ENCODE assay signal across 1 cellular context in the genomic region with DNA sequence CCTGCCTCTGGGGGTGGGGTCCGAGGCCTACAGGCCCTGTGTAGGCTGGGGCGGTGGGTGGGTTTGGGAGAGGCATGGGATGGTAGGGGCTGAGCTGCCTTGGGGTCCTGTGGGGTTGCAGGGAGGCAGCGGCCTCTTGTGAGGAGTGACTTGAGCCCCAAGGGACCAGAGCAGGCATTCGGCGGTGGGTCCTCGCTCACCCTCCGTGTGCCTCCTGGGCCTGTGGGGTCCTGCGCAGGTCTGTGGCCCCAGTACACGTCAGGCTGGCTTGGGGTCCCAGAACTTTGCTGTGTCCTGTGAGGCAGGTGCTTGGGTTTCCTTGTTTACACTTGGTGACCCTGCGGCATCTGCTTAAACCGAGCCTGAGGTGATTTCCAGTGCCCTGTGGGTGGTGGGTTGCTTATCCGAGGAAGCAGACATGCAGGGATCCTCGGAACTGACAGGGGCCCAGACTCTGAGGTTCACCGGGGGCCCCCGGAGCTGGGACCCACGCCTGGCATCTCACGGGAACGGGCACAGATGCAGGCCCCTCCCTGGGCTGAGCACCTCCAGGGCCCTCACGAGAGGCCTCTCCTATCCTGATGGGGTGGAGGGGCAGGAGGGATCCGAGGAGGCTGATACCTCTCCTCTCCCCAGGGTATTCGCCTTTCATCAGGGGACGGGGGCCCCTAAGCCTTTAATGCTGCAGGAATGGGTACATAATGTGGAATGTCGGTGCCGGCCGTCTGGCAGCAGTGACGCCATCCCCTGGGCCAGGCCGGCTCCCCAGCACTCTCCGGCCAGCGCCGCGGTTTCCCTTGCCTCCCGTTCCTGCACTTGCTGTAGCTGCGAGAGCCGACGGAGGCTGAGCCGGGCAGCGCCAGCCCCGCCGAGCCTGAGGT.
TF ChIP-seq lines count a peak whose summit lies in the region.

No MANE protein-coding gene starts in this region.

TF ChIP-seq in WTC11, 78 proteins besides CTCF, POLR2A, EP300 and RAD21 (continued from another document):
- TF ChIP-seq, protein P1, sequence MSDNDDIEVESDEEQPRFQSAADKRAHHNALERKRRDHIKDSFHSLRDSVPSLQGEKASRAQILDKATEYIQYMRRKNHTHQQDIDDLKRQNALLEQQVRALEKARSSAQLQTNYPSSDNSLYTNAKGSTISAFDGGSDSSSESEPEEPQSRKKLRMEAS (CRISPR knock-in tag; IDR thresholded peaks at IDR 0.05): no peak
- TF ChIP-seq ZNF138 (CRISPR knock-in tag; conservative IDR thresholded peaks at IDR 0.05) (no peak), KAT7 (CRISPR knock-in tag; IDR thresholded peaks at IDR 0.05; ENCODE audit: borderline replicate concordance) (no peak), NR3C1 (CRISPR knock-in tag; conservative IDR thresholded peaks at IDR 0.05; ENCODE audit: low read depth) (no peak), ZNF121 (CRISPR knock-in tag; IDR thresholded peaks at IDR 0.05) (no peak), ZNF263 (CRISPR knock-in tag; IDR thresholded peaks at IDR 0.05; ENCODE audit: low read depth) (no peak)
- TF ChIP-seq, protein P2, sequence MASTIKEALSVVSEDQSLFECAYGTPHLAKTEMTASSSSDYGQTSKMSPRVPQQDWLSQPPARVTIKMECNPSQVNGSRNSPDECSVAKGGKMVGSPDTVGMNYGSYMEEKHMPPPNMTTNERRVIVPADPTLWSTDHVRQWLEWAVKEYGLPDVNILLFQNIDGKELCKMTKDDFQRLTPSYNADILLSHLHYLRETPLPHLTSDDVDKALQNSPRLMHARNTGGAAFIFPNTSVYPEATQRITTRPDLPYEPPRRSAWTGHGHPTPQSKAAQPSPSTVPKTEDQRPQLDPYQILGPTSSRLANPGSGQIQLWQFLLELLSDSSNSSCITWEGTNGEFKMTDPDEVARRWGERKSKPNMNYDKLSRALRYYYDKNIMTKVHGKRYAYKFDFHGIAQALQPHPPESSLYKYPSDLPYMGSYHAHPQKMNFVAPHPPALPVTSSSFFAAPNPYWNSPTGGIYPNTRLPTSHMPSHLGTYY (CRISPR knock-in tag; IDR thresholded peaks at IDR 0.05): no peak
- TF ChIP-seq, protein P3, sequence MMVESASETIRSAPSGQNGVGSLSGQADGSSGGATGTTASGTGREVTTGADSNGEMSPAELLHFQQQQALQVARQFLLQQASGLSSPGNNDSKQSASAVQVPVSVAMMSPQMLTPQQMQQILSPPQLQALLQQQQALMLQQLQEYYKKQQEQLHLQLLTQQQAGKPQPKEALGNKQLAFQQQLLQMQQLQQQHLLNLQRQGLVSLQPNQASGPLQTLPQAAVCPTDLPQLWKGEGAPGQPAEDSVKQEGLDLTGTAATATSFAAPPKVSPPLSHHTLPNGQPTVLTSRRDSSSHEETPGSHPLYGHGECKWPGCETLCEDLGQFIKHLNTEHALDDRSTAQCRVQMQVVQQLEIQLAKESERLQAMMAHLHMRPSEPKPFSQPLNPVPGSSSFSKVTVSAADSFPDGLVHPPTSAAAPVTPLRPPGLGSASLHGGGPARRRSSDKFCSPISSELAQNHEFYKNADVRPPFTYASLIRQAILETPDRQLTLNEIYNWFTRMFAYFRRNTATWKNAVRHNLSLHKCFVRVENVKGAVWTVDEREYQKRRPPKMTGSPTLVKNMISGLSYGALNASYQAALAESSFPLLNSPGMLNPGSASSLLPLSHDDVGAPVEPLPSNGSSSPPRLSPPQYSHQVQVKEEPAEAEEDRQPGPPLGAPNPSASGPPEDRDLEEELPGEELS (CRISPR knock-in tag; IDR thresholded peaks at IDR 0.05): no peak
- TF ChIP-seq, protein P4, sequence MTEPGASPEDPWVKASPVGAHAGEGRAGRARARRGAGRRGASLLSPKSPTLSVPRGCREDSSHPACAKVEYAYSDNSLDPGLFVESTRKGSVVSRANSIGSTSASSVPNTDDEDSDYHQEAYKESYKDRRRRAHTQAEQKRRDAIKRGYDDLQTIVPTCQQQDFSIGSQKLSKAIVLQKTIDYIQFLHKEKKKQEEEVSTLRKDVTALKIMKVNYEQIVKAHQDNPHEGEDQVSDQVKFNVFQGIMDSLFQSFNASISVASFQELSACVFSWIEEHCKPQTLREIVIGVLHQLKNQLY (CRISPR knock-in tag; IDR thresholded peaks at IDR 0.05): no peak
- TF ChIP-seq, protein P5, sequence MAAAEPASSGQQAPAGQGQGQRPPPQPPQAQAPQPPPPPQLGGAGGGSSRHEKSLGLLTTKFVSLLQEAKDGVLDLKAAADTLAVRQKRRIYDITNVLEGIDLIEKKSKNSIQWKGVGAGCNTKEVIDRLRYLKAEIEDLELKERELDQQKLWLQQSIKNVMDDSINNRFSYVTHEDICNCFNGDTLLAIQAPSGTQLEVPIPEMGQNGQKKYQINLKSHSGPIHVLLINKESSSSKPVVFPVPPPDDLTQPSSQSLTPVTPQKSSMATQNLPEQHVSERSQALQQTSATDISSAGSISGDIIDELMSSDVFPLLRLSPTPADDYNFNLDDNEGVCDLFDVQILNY (CRISPR knock-in tag; IDR thresholded peaks at IDR 0.05): no peak
